In genomic region chr18:10457798-10458197, GRCh38 we compare ENCODE assay signal across 19 cellular contexts. TPM values are rescaled to one million over a fixed set of nuclear protein-coding genes. Genes with fewer than 3 reads are reported as not detected.
"Had no signal": no experiment of that assay in that cellular context is flagged by ENCODE, and none has a peak within 500 bp of the region (broad histone marks: within the 10 kb centered on the region; RNA-seq: fewer than 3 reads in every experiment).

No MANE protein-coding gene starts in this region.

- H3K9me3 Mint-ChIP-seq: activated naive CD4-positive, alpha-beta T cell treated with anti-CD3 and anti-CD28 coated beads, Interleukin-2, amount 10 ng/mL, durations not matched to agents 7 days and 5 days had no signal

- H3K27me3 ChIP-seq: adrenal gland, thyroid gland, vagina had no signal

- H3K4me3 ChIP-seq: adrenal gland, lung, psoas muscle, thyroid gland had no signal

- H3K36me3 Mint-ChIP-seq: activated naive CD4-positive, alpha-beta T cell treated with anti-CD3 and anti-CD28 coated beads, Interleukin-2, amount 10 ng/mL, durations not matched to agents 7 days and 5 days had no signal

- H3K27ac ChIP-seq: adrenal gland, brain microvascular endothelial cell, gastroesophageal sphincter, psoas muscle, thyroid gland, vagina had no signal

- H3K36me3 ChIP-seq: adrenal gland, brain microvascular endothelial cell, gastroesophageal sphincter, stomach, thyroid gland, vagina had no signal

- H3K9me3 ChIP-seq: adrenal gland, gastroesophageal sphincter, psoas muscle, stomach, thyroid gland, vagina had no signal

- DNase-seq: activated CD4-positive, alpha-beta T cell treated with anti-CD3 and anti-CD28 coated beads, Interleukin-2, amount 10 ng/mL, durations not matched to agents 7 days and 5 days; activated CD4-positive, CD25-positive, alpha-beta regulatory T cell; activated CD8-positive, alpha-beta memory T cell treated with anti-CD3 and anti-CD28 coated beads for 24 hours; activated naive CD4-positive, alpha-beta T cell treated with anti-CD3 and anti-CD28 coated beads, Interleukin-2, amount 10 ng/mL, durations not matched to agents 7 days and 5 days; adrenal gland; brain microvascular endothelial cell; cerebellar nuclear complex; hypothalamus; kidney glomerular epithelial cell; naive thymus-derived CD8-positive, alpha-beta T cell; psoas muscle; stimulated activated CD4-positive, alpha-beta T cell treated with anti-CD3 and anti-CD28 coated beads, Interleukin-4, amount 100 ng/mL, for 4 hours; stomach; thyroid gland had no signal

- H3K27ac Mint-ChIP-seq: activated CD4-positive, alpha-beta T cell treated with anti-CD3 and anti-CD28 coated beads, Interleukin-2, amount 10 ng/mL, durations not matched to agents 7 days and 5 days; activated naive CD4-positive, alpha-beta T cell treated with anti-CD3 and anti-CD28 coated beads, Interleukin-2, amount 10 ng/mL, durations not matched to agents 7 days and 5 days; naive thymus-derived CD8-positive, alpha-beta T cell had no signal

- ATAC-seq: gastroesophageal sphincter; naive thymus-derived CD8-positive, alpha-beta T cell; psoas muscle had no signal

- H3K4me3 Mint-ChIP-seq: activated CD4-positive, alpha-beta T cell treated with anti-CD3 and anti-CD28 coated beads, Interleukin-2, amount 10 ng/mL, durations not matched to agents 7 days and 5 days; activated naive CD4-positive, alpha-beta T cell treated with anti-CD3 and anti-CD28 coated beads, Interleukin-2, amount 10 ng/mL, durations not matched to agents 7 days and 5 days; naive thymus-derived CD8-positive, alpha-beta T cell had no signal

RNA-seq across cellular contexts. Expression of gene APCDD1, which starts 3.4 kb away (rescaled TPM):
- total RNA-seq: activated CD4-positive, alpha-beta T cell treated with anti-CD3 and anti-CD28 coated beads, Interleukin-2, amount 10 ng/mL, durations not matched to agents 7 days and 5 days; dermis microvascular lymphatic vessel endothelial cell; naive thymus-derived CD8-positive, alpha-beta T cell; T-helper 2 cell treated with Interferon-gamma antibody and Interleukin-4, amounts not matched to agents 100 ng/mL and 5 ng/mL, for 36 hours had no signal
- polyA plus RNA-seq: naive thymus-derived CD8-positive, alpha-beta T cell had no signal
